ENCODE assay signal across 7 cellular contexts in genomic region chr9:90642570-90643539, GRCh38. TPM values are rescaled to one million over a fixed set of nuclear protein-coding genes. Genes with fewer than 3 reads are reported as not detected.
DNase-seq lines count a peak whose midpoint lies in the region; ATAC-seq, FAIRE-seq and TF ChIP-seq lines count a peak whose summit lies in the region.

A gene with protein sequence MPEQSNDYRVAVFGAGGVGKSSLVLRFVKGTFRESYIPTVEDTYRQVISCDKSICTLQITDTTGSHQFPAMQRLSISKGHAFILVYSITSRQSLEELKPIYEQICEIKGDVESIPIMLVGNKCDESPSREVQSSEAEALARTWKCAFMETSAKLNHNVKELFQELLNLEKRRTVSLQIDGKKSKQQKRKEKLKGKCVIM (minus strand): TSS chr9:90642824. CDS start chr9:90613827, 28,997 bp downstream.

- DNase-seq in GM10248 (ENCODE audit: extremely low spot score) (peak; percentile 25), SK-MEL-5 (ENCODE audit: low read depth, low spot score) (peak; percentile 59), H1 (ENCODE audit: low read depth in 1 of 2, low spot score in 2 of 2) (peak; percentile 33 to 83), lung microvascular endothelial cell (ENCODE audit: low read depth in 2 of 2) (peak; percentile 49 to 55)
- DNase-seq in stimulated activated naive CD8-positive, alpha-beta T cell treated with anti-CD3 and anti-CD28 coated beads, Interleukin-15, Interleukin-2, amounts not matched to agents 100 U/mL and 50 U/mL, for 24 hours: peak; percentile 21

- CTCF ChIA-PET in GM10248 (lab: Yijun Ruan, JAX) (interaction anchor here (1.1 kb wide), 1 partner anchor 325 kb away, joined by 3 read pairs; no protein-coding TSS in a partner anchor), H1 (lab: Charles Lee; ENCODE audit: partially characterized antibody) (interaction anchor here (0.5 to 1.2 kb wide), 5 partner anchors 16 to 298 kb away, joined by 3 read pairs; no protein-coding TSS in a partner anchor)

- H2BK12ac ChIP-seq in H1 (ENCODE audit: low read depth, low read length): no peak within 1 kb of the TSS

- H2AK5ac ChIP-seq in H1 (ENCODE audit: low read depth, low read length): no peak within 1 kb of the TSS

- no peak within 1 kb of the TSS for H3K56ac ChIP-seq in H1 (replicated peaks; ENCODE audit: insufficient read length, low read depth, low read length)

- TF ChIP-seq RAD21 in Ishikawa (IDR thresholded peaks at IDR 0.05; ENCODE audit: low read depth) (peak; percentile 64), H1 (IDR thresholded peaks at IDR 0.05 in 1 of 2, conservative IDR thresholded peaks at IDR 0.05 in 1 of 2; ENCODE audit: low read depth in 2 of 2, low read length in 2 of 2) (peak; percentile 51 to 52)

- WGBS in H1 (ENCODE audit: extremely low coverage in 1 of 2, insufficient coverage in 1 of 2, insufficient read length in 1 of 2, insufficient replicate concordance in 2 of 2, low coverage in 1 of 2, low lambda C conversion rate in 2 of 2, missing lambda C conversion rate in 1 of 2), 2 experiments: 9% methylated on average over 53 of the region's 53 CpGs; no CpG with 5 or more reads in 1 of the 2 experiments

- H4K91ac ChIP-seq in H1 (replicated peaks; ENCODE audit: insufficient read length, low read length): no peak within 1 kb of the TSS

- no peak within 1 kb of the TSS for H2BK20ac ChIP-seq in H1 (ENCODE audit: low read length)

- no peak within 1 kb of the TSS for H4K5ac ChIP-seq in H1 (ENCODE audit: insufficient read length, low read depth, low read length)

- H3K23me2 ChIP-seq in H1 (ENCODE audit: low read depth, low read length): peaks cover 9% of the 10 kb centered on the region

- peaks cover 0 to 9% (median 7%) of the 10 kb centered on the region in 4 experiments; a peak in 4 of 7 replicates for H3K27me3 ChIP-seq in H1 (replicated peaks in 1 of 4; ENCODE audit: control insufficient read depth in 3 of 4, extremely low read depth in 1 of 4, insufficient read depth in 3 of 4, low read length in 3 of 4)

- in situ Hi-C loops in SK-MEL-5 (cut with HindIII; ENCODE audit: low pct_unique_long_range_greater_than_20kb, low sequenced_read_pairs): no loop called here

- H3K4ac ChIP-seq in H1 (replicated peaks; ENCODE audit: insufficient read length, low read depth, low read length): no peak within 1 kb of the TSS

- ATAC-seq in stimulated activated naive CD8-positive, alpha-beta T cell treated with anti-CD3 and anti-CD28 coated beads, Interleukin-15, Interleukin-2, amounts not matched to agents 100 U/mL and 50 U/mL, for 24 hours: peak; percentile 80
- ATAC-seq in GM21447 (IDR thresholded peaks at IDR 0.05; ENCODE audit: unreplicated experiment): no peak

- H2BK120ac ChIP-seq in H1 (replicated peaks; ENCODE audit: low read depth, low read length): no peak within 1 kb of the TSS

- no peaks in the 10 kb centered on the region for H3K9me3 ChIP-seq in H1 (ENCODE audit: insufficient read depth in 2 of 2, low read depth in 1 of 2, low read length in 1 of 2)

- no peak within 1 kb of the TSS for H4K8ac ChIP-seq in H1 (ENCODE audit: extremely low read depth, insufficient read depth, low read length)

- no peak for FAIRE-seq in H1 (lab: Jason Lieb, UNC)

- H3K27ac ChIP-seq in H1 (ENCODE audit: low read depth, low read length): no peak within 1 kb of the TSS; the same call in 1 of the 2 replicates

- no peaks in the 10 kb centered on the region for H3K79me2 ChIP-seq in H1 (ENCODE audit: control insufficient read depth in 1 of 2, insufficient read depth in 2 of 2, low read length in 2 of 2)

- peaks cover 0 to 3% (median 2%) of the 10 kb centered on the region in 4 experiments; a peak in 1 of 7 replicates for H3K4me1 ChIP-seq in H1 (replicated peaks in 1 of 4; ENCODE audit: control insufficient read depth in 3 of 4, insufficient read depth in 4 of 4, low read length in 3 of 4)

- POLR2A ChIA-PET in GM10248 (lab: Yijun Ruan, JAX) (no interaction called here), H1 (lab: Charles Lee; ENCODE audit: partially characterized antibody) (interaction anchor here (1.0 kb wide), 1 partner anchor 28 kb away, joined by 5 read pairs; no protein-coding TSS in a partner anchor)

- H2BK15ac ChIP-seq in H1 (ENCODE audit: low read length): no peak within 1 kb of the TSS

- H3K4me2 ChIP-seq in H1 (ENCODE audit: insufficient read depth in 1 of 2, low read depth in 2 of 2, low read length in 2 of 2): peak within 1 kb of the TSS; percentile 55 to 89

- no peak within 1 kb of the TSS; a peak in 1 of 7 replicates for H3K9ac ChIP-seq in H1 (replicated peaks in 1 of 4; ENCODE audit: extremely low read depth in 1 of 4, low read depth in 3 of 4, low read length in 3 of 4)

- no peaks in the 10 kb centered on the region for H3K36me3 ChIP-seq in H1 (ENCODE audit: control insufficient read depth in 2 of 4, insufficient read depth in 4 of 4, low read length in 3 of 4)

- TF ChIP-seq EP300 in Ishikawa (IDR thresholded peaks at IDR 0.05; ENCODE audit: borderline replicate concordance) (0 out of 2 replicates have a peak, but pooled peaks have one; percentile 33), H1 (IDR thresholded peaks at IDR 0.05; ENCODE audit: borderline replicate concordance in 1 of 2, low read depth in 2 of 2, low read length in 2 of 2) (no peak)

- no peaks in the 10 kb centered on the region for H4K20me1 ChIP-seq in H1 (replicated peaks in 1 of 2; ENCODE audit: control insufficient read depth in 1 of 2, insufficient read depth in 2 of 2, low read length in 2 of 2)

- TF ChIP-seq CTCF in GM10248 (IDR thresholded peaks at IDR 0.05; ENCODE audit: control extremely low read depth, extremely low read depth, low read depth, missing control alignments) (peak; percentile 20), H1 (IDR thresholded peaks at IDR 0.05; ENCODE audit: control extremely low read depth in 1 of 3, insufficient read depth in 1 of 3, low read depth in 1 of 3, low read length in 3 of 3) (peak; percentile 6 to 38 (median 19); a peak in 3 of 4 replicates)

- H3K23ac ChIP-seq in H1 (ENCODE audit: insufficient read length): no peak within 1 kb of the TSS

- H3K14ac ChIP-seq in H1 (ENCODE audit: insufficient read length): no peak within 1 kb of the TSS

- H3K4me3 ChIP-seq in H1 (ENCODE audit: extremely low read depth in 1 of 4, insufficient read depth in 2 of 4, low read depth in 3 of 4, low read length in 4 of 4): peak within 1 kb of the TSS; percentile 22 to 66 (median 64)

- no peak within 1 kb of the TSS for H3K18ac ChIP-seq in H1 (ENCODE audit: extremely low read depth, low read length)

- H2AFZ ChIP-seq in H1 (ENCODE audit: low read length): peak within 1 kb of the TSS; percentile 87

- H3K79me1 ChIP-seq in H1 (ENCODE audit: low read depth, low read length): no peaks in the 10 kb centered on the region

- TF ChIP-seq POLR2A in H1 (IDR thresholded peaks at IDR 0.05; ENCODE audit: control extremely low read depth in 1 of 2, low read depth in 2 of 2, low read length in 2 of 2): no peak

- H2BK5ac ChIP-seq in H1 (ENCODE audit: low read depth, low read length): no peak within 1 kb of the TSS

TF ChIP-seq in Ishikawa, 13 proteins besides CTCF, POLR2A, EP300 and RAD21 (continues in another document):
- no peak for TF ChIP-seq TAF1 (IDR thresholded peaks at IDR 0.05; ENCODE audit: low read depth)
- TF ChIP-seq YY1 (IDR thresholded peaks at IDR 0.05; ENCODE audit: low read depth): peak; percentile 74
- peak; percentile 80; the same call in 1 of the 2 replicates for TF ChIP-seq MAX (IDR thresholded peaks at IDR 0.05)
- TF ChIP-seq TCF12 (IDR thresholded peaks at IDR 0.05; ENCODE audit: low read depth): 0 out of 2 replicates have a peak, but pooled peaks have one; percentile 23
- TF ChIP-seq TEAD4 (IDR thresholded peaks at IDR 0.05): no peak

TF ChIP-seq in H1, 55 proteins besides CTCF, POLR2A, EP300 and RAD21 (continues in another document):
- TF ChIP-seq YY1 (IDR thresholded peaks at IDR 0.05; ENCODE audit: low read depth, low read length) (peak; percentile 81), KDM5A (IDR thresholded peaks at IDR 0.05; ENCODE audit: low read length) (no peak), SUZ12 (IDR thresholded peaks at IDR 0.05; ENCODE audit: low read length) (peak; percentile 48; the same call in 1 of the 2 replicates), BRCA1 (IDR thresholded peaks at IDR 0.05; ENCODE audit: low read depth, low read length) (no peak), TAF1 (IDR thresholded peaks at IDR 0.05; ENCODE audit: low read depth, low read length) (0 out of 2 replicates have a peak, but pooled peaks have one; percentile 21), BACH1 (IDR thresholded peaks at IDR 0.05; ENCODE audit: low read length) (no peak), CREB1 (IDR thresholded peaks at IDR 0.05) (peak; percentile 61; the same call in 1 of the 2 replicates), KDM1A (IDR thresholded peaks at IDR 0.05; ENCODE audit: borderline replicate concordance, low read length) (0 out of 2 replicates have a peak, but pooled peaks have one; percentile 25), ASH2L (IDR thresholded peaks at IDR 0.05; ENCODE audit: low read length) (peak; percentile 21), TEAD4 (IDR thresholded peaks at IDR 0.05; ENCODE audit: low read depth, low read length) (no peak), MAX (IDR thresholded peaks at IDR 0.05) (peak; percentile 84)
- TF ChIP-seq, protein P1, sequence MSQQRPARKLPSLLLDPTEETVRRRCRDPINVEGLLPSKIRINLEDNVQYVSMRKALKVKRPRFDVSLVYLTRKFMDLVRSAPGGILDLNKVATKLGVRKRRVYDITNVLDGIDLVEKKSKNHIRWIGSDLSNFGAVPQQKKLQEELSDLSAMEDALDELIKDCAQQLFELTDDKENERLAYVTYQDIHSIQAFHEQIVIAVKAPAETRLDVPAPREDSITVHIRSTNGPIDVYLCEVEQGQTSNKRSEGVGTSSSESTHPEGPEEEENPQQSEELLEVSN (IDR thresholded peaks at IDR 0.05): peak; percentile 48; the same call in 1 of the 2 replicates

RNA-seq across cellular contexts. Expression of the gene that starts here (rescaled TPM):
- not detected in 2 replicates for total RNA-seq in SK-MEL-5 (2014; rRNA removed; shearing (Covaris generic))
- polyA plus RNA-seq in SK-MEL-5 (2015; cell fraction: cytosol; rRNA removed): not detected in 2 replicates
- not detected in 2 replicates for polyA plus RNA-seq in SK-MEL-5 (2015; cell fraction: nucleus; rRNA removed)
- total RNA-seq in H1 (2021; fragmentation: NEBNext Ultra II Directional; extraction: Animal tissue kit (Norgen Biotek cat#: 25700)): 0.11 and 0.15 TPM in 2 replicates
- polyA plus RNA-seq in H1 (2011; rRNA removed): 0.06 and 0.13 TPM in 2 replicates
- 0.05 TPM for polyA plus RNA-seq in H1 (2011; cell fraction: cytosol; rRNA removed)
- polyA plus RNA-seq in H1 (2011; cell fraction: nucleus; rRNA removed): 0.36 TPM
- polyA plus RNA-seq in H1 (2012, experiment 1 of 2): 0.05 to 0.12 TPM in 2 of 4 replicates, not detected in the others
- 0.03 TPM for polyA plus RNA-seq in H1 (2012, experiment 2 of 2)
- 0.06 TPM for polyA plus RNA-seq in H1 (2013, experiment 1 of 2)
- 0.09 TPM for polyA plus RNA-seq in H1 (2013, experiment 2 of 2)
- 0.10 TPM in 1 of 2 replicates, not detected in the other for polyA minus RNA-seq in H1 (2011; rRNA and poly(A)+ RNA removed)
- polyA minus RNA-seq in H1 (2011; cell fraction: cytosol; rRNA and poly(A)+ RNA removed): not detected
- not detected for polyA minus RNA-seq in H1 (2011; cell fraction: nucleus; rRNA and poly(A)+ RNA removed)
- total RNA-seq in lung microvascular endothelial cell: 0.22 and 0.40 TPM in 2 replicates

Comparison
In these comparisons a context has a peak if more than half of its experiments do, and no peak if none do; other contexts are left out.
1. Peak in DNase-seq in SK-MEL-5; RNA of the gene not detected or under 1 TPM.
2. Peak in DNase-seq, H3K4me3 ChIP-seq and H3K4me2 ChIP-seq in H1; RNA of the gene not detected or under 1 TPM.
3. Peak in DNase-seq in lung microvascular endothelial cell; RNA of the gene not detected or under 1 TPM.